In the genomic region with DNA sequence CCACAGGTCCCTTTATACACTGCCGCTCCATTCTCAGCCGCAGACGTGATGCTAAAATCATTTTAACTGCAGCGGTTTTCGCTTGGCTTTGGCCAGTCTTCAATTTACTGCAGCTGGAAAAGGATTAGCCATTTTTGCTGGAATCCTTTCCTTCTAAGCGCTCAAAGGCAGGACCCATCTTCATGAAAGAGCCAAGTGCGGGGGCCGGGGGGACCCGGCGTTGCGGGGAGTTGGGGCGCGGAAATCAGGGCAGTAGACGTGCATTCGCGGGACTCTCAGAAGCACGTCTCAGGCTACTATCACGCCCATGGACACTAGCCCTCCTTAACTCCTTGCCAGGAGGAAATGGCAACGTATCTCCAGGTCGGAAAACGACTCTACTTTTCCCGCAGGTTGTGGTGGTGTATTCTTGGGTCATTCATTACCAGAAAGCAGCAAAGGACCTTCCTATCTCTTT, we compare ENCODE assay signal across 9 cellular contexts. TPM values are rescaled to one million over a fixed set of nuclear protein-coding genes. Genes with fewer than 3 reads are reported as not detected.
DNase-seq lines count a peak whose midpoint lies in the region; ATAC-seq and TF ChIP-seq lines count a peak whose summit lies in the region.
"Had no signal": no experiment of that assay in that cellular context is flagged by ENCODE, and none has a peak within 500 bp of the region (broad histone marks: within the 10 kb centered on the region; RNA-seq: fewer than 3 reads in every experiment).

No MANE protein-coding gene starts in this region.

- peaks cover 7% of the 10 kb centered on the region for H3K4me1 Mint-ChIP-seq in activated CD4-positive, alpha-beta T cell treated with anti-CD3 and anti-CD28 coated beads, Interleukin-2, amount 10 ng/mL, durations not matched to agents 7 days and 5 days
- H3K4me1 Mint-ChIP-seq in MCF 10A (ENCODE audit: insufficient read depth, unreplicated experiment) = peaks cover 10% of the 10 kb centered on the region

- peaks cover 2% of the 10 kb centered on the region for H3K79me1 ChIP-seq in mesendoderm (ENCODE audit: low read length)

- H3K23ac ChIP-seq in mesendoderm (ENCODE audit: low read length) = no peak overlapping the region

- H3K4me3 ChIP-seq in mesendoderm (ENCODE audit: low read length) (peak overlapping the region; percentile 37), upper lobe of right lung (peak overlapping the region; percentile 50)
- H3K4me3 ChIP-seq: K562 had no signal

- H3K9ac ChIP-seq in mesendoderm (ENCODE audit: low read length) = peak overlapping the region; percentile 84

- no peaks in the 10 kb centered on the region for H3K36me3 ChIP-seq in mesendoderm (ENCODE audit: control insufficient read depth, insufficient read depth, low read length)
- H3K36me3 ChIP-seq in upper lobe of right lung = no peaks in the 10 kb centered on the region

- peaks cover 5% of the 10 kb centered on the region for H3K36me3 Mint-ChIP-seq in activated CD4-positive, alpha-beta T cell treated with anti-CD3 and anti-CD28 coated beads, Interleukin-2, amount 10 ng/mL, durations not matched to agents 7 days and 5 days (ENCODE audit: low read depth)
- no peaks in the 10 kb centered on the region for H3K36me3 Mint-ChIP-seq in MCF 10A (ENCODE audit: insufficient read depth, unreplicated experiment)

- no peak overlapping the region for H3K4ac ChIP-seq in mesendoderm (ENCODE audit: low read depth, low read length)

- H2BK15ac ChIP-seq in mesendoderm (replicated peaks; ENCODE audit: low read depth) = no peak overlapping the region

- no peak overlapping the region for H2AK5ac ChIP-seq in mesendoderm (ENCODE audit: low read length)

- H3K4me2 ChIP-seq in mesendoderm (ENCODE audit: low read length) = peak overlapping the region; percentile 55

- POLR2A ChIA-PET in activated CD4-positive, alpha-beta T cell treated with anti-CD3 and anti-CD28 coated beads, Interleukin-2, amount 10 ng/mL, durations not matched to agents 7 days and 5 days (lab: Charles Lee) = no interaction called here
- POLR2A ChIA-PET in MCF 10A (lab: Yijun Ruan, JAX) = interaction anchor here (0.6 kb wide), 1 partner anchor 805 kb away, joined by 3 read pairs; no protein-coding TSS in a partner anchor

- H3K27me3 ChIP-seq in mesendoderm (ENCODE audit: insufficient read depth, low read length, poor library complexity) (no peaks in the 10 kb centered on the region), upper lobe of right lung (peaks cover 82% of the 10 kb centered on the region)

- CTCF ChIA-PET in activated CD4-positive, alpha-beta T cell treated with anti-CD3 and anti-CD28 coated beads, Interleukin-2, amount 10 ng/mL, durations not matched to agents 7 days and 5 days (lab: Charles Lee) = no interaction called here
- CTCF ChIA-PET in MCF 10A (lab: Yijun Ruan, JAX) = interaction anchor here (0.6 to 2.0 kb wide), 37 partner anchors 9 to 1992 kb away, joined by 3 to 17 read pairs (median 4); no protein-coding TSS in a partner anchor

- no peak overlapping the region for H2BK5ac ChIP-seq in mesendoderm (ENCODE audit: low read length)

- H4K8ac ChIP-seq in mesendoderm (ENCODE audit: low read depth, low read length) = no peak overlapping the region

- H3K4me1 ChIP-seq in mesendoderm (ENCODE audit: control insufficient read depth, low read depth, low read length) = no peaks in the 10 kb centered on the region
- peaks cover 54% of the 10 kb centered on the region for H3K4me1 ChIP-seq in upper lobe of right lung

- H3K9me3 ChIP-seq in upper lobe of right lung = no peaks in the 10 kb centered on the region

- H3K27ac ChIP-seq in mesendoderm (ENCODE audit: low read depth, low read length) = no peak overlapping the region
- H3K27ac ChIP-seq in upper lobe of right lung = no peak overlapping the region

- peaks cover 1% of the 10 kb centered on the region for H3K9me3 Mint-ChIP-seq in activated CD4-positive, alpha-beta T cell treated with anti-CD3 and anti-CD28 coated beads, Interleukin-2, amount 10 ng/mL, durations not matched to agents 7 days and 5 days
- H3K9me3 Mint-ChIP-seq in MCF 10A (ENCODE audit: unreplicated experiment) = peaks cover 5% of the 10 kb centered on the region

- no peak for DNase-seq in activated CD4-positive, alpha-beta T cell treated with anti-CD3 and anti-CD28 coated beads, Interleukin-2, amount 10 ng/mL, durations not matched to agents 7 days and 5 days
- DNase-seq in activated CD4-positive, alpha-beta T cell treated with anti-CD3 and anti-CD28 coated beads for 4 hours = no peak
- DNase-seq in MCF 10A (ENCODE audit: unreplicated experiment) (no peak), mesendoderm (peak; percentile 55), upper lobe of right lung (no peak), NAMALWA (ENCODE audit: low spot score) (no peak), NCI-H1930 (lab: John Stamatoyannopoulos, UW) (no peak)

- H3K27ac Mint-ChIP-seq in activated CD4-positive, alpha-beta T cell treated with anti-CD3 and anti-CD28 coated beads, Interleukin-2, amount 10 ng/mL, durations not matched to agents 7 days and 5 days = no peak overlapping the region
- no peak overlapping the region for H3K27ac Mint-ChIP-seq in MCF 10A (ENCODE audit: low read depth, unreplicated experiment)

- H3K56ac ChIP-seq in mesendoderm (ENCODE audit: low read length) = peak overlapping the region; percentile 80

- ATAC-seq in upper lobe of right lung = no peak
- ATAC-seq in HG03439 (IDR thresholded peaks at IDR 0.05; ENCODE audit: unreplicated experiment) = no peak

- peak overlapping the region; percentile 77 for H3K18ac ChIP-seq in mesendoderm (ENCODE audit: low read length)

- peak overlapping the region; percentile 34 for H3K4me3 Mint-ChIP-seq in activated CD4-positive, alpha-beta T cell treated with anti-CD3 and anti-CD28 coated beads, Interleukin-2, amount 10 ng/mL, durations not matched to agents 7 days and 5 days
- H3K4me3 Mint-ChIP-seq in MCF 10A (ENCODE audit: unreplicated experiment) = peak overlapping the region; percentile 77

- BruUV-seq in MCF 10A (replicated peaks; lab: Mats Ljungman, UMichigan) = no TSS peak

- peaks cover 63% of the 10 kb centered on the region for H3K27me3 Mint-ChIP-seq in activated CD4-positive, alpha-beta T cell treated with anti-CD3 and anti-CD28 coated beads, Interleukin-2, amount 10 ng/mL, durations not matched to agents 7 days and 5 days
- H3K27me3 Mint-ChIP-seq in MCF 10A (ENCODE audit: insufficient read depth, unreplicated experiment) = peaks cover 33% of the 10 kb centered on the region

- WGBS in mesendoderm (ENCODE audit: extremely low coverage, insufficient coverage, low lambda C conversion rate) = no CpG with 5 or more reads among the region's 22 CpGs

- H3K79me2 ChIP-seq in mesendoderm (ENCODE audit: control insufficient read depth, insufficient read depth, low read length) = peaks cover 32% of the 10 kb centered on the region

- H4K5ac ChIP-seq in mesendoderm (ENCODE audit: low read length) = no peak overlapping the region

- TF ChIP-seq CTCF in MCF 10A (IDR thresholded peaks at IDR 0.05; ENCODE audit: unreplicated experiment) (no peak), upper lobe of right lung (IDR thresholded peaks at IDR 0.05) (no peak)

- intact Hi-C loops in MCF 10A (cut with micrococcal nuclease) = loop anchor here (2.0 to 5.0 kb wide), 3 partner anchors 335 to 1759 kb away; no protein-coding TSS in a partner anchor
- intact Hi-C loops in upper lobe of right lung (cut with DNase I) = no loop called here

- no peak overlapping the region for H2BK120ac ChIP-seq in mesendoderm (ENCODE audit: low read depth, low read length)

RNA-seq across cellular contexts. Expression of gene PCDH10, which starts 1.7 kb away (rescaled TPM):
- not detected for total RNA-seq in activated CD4-positive, alpha-beta T cell treated with anti-CD3 and anti-CD28 coated beads, Interleukin-2, amount 10 ng/mL, durations not matched to agents 7 days and 5 days
- not detected in 2 replicates for total RNA-seq in MCF 10A (2022)
- polyA plus RNA-seq in mesendoderm (2013, experiment 1 of 2) = 86.0 TPM
- 86.7 TPM for polyA plus RNA-seq in mesendoderm (2013, experiment 2 of 2)
- 0.41 TPM for total RNA-seq in upper lobe of right lung
